ENCODE assay signal across 9 cellular contexts in the genomic region with DNA sequence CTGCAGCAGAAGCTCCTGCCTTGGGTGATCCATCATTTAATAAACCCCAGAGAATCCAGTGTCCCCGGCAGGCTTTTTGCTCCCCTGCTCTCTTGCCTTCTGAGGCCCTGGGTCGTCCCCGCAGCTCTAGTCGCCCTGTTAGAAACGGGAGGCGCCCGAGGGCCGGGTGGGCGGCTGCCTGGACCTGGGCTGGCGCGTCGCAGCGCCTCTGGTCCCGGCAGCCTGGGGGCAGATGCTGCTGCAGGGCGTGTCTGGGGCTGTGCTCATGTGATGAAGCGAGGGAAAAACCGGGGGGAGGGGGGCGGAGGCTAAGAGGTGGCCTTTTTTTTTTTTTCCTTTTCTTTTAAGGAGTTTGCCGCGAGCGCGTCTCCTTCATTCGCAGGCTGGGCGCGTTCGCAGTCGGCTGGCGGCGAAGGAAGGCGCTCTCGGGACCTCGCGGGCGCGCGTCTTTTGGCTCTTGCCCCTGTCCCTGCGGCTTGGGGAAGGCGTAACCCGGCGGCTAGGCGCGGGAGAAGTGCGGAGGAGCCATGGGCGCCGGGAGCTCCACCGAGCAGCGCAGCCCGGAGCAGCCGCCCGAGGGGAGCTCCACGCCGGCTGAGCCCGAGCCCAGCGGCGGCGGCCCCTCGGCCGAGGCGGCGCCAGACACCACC. TPM values are rescaled to one million over a fixed set of nuclear protein-coding genes. Genes with fewer than 3 reads are reported as not detected.
DNase-seq lines count a peak whose midpoint lies in the region; ATAC-seq and TF ChIP-seq lines count a peak whose summit lies in the region.
"Had no signal": no experiment of that assay in that cellular context is flagged by ENCODE, and none has a peak within 500 bp of the region (broad histone marks: within the 10 kb centered on the region; RNA-seq: fewer than 3 reads in every experiment).

No MANE protein-coding gene starts in this region.

- H3K4me3 Mint-ChIP-seq in activated naive CD8-positive, alpha-beta T cell treated with anti-CD3 and anti-CD28 coated beads, Interleukin-2, amount 50 U/mL, for 24 hours = peak overlapping the region; percentile 75

- peaks cover 68% of the 10 kb centered on the region for H3K27me3 Mint-ChIP-seq in activated naive CD8-positive, alpha-beta T cell treated with anti-CD3 and anti-CD28 coated beads, Interleukin-2, amount 50 U/mL, for 24 hours

- H3K4me1 Mint-ChIP-seq in activated naive CD8-positive, alpha-beta T cell treated with anti-CD3 and anti-CD28 coated beads, Interleukin-2, amount 50 U/mL, for 24 hours = peaks cover 14% of the 10 kb centered on the region

- H3K4me3 ChIP-seq in osteoblast (ENCODE audit: insufficient read depth, low read length) (peak overlapping the region; percentile 77), vagina (peak overlapping the region; percentile 77 to 90)

- H3K79me2 ChIP-seq in osteoblast (ENCODE audit: insufficient read depth, low read length) = peaks cover 7% of the 10 kb centered on the region

- no peaks in the 10 kb centered on the region for H3K9me3 ChIP-seq in osteoblast (ENCODE audit: low read depth, low read length)
- no peaks in the 10 kb centered on the region for H3K9me3 ChIP-seq in vagina

- H3K27ac Mint-ChIP-seq in activated naive CD8-positive, alpha-beta T cell treated with anti-CD3 and anti-CD28 coated beads, Interleukin-2, amount 50 U/mL, for 24 hours = no peak overlapping the region

- H3K4me2 ChIP-seq in osteoblast (ENCODE audit: insufficient read depth, low read length) = peak overlapping the region; percentile 85

- H2AFZ ChIP-seq in osteoblast (ENCODE audit: low read length) = peak overlapping the region; percentile 74

- TF ChIP-seq POLR2A in vagina (IDR thresholded peaks at IDR 0.05) = peak in 1 of 2 donors; percentile 61

- H3K36me3 ChIP-seq in osteoblast (ENCODE audit: insufficient read depth, low read length) = no peaks in the 10 kb centered on the region
- H3K36me3 ChIP-seq in vagina = no peaks in the 10 kb centered on the region

- H3K4me1 ChIP-seq in osteoblast (ENCODE audit: insufficient read depth, low read length) = no peaks in the 10 kb centered on the region
- H3K4me1 ChIP-seq in vagina = peaks cover 4% of the 10 kb centered on the region

- intact Hi-C loops in Right ventricle myocardium superior (cut with DNase I) (loop anchor here (5.0 kb wide), 1 partner anchor 82 kb away; no protein-coding TSS in a partner anchor), vagina (cut with DNase I) (loop anchor here (5.0 kb wide), 2 partner anchors 87 to 173 kb away; no protein-coding TSS in a partner anchor)

- no peak overlapping the region for H3K27ac ChIP-seq in osteoblast (ENCODE audit: low read depth, low read length)
- peak overlapping the region; percentile 93 for H3K27ac ChIP-seq in vagina
- H3K27ac ChIP-seq: 22Rv1 had no signal

- H3K27me3 ChIP-seq in osteoblast (ENCODE audit: insufficient read depth, low read length) = no peaks in the 10 kb centered on the region
- no peaks in the 10 kb centered on the region for H3K27me3 ChIP-seq in vagina

- no peaks in the 10 kb centered on the region for H3K9me3 Mint-ChIP-seq in activated naive CD8-positive, alpha-beta T cell treated with anti-CD3 and anti-CD28 coated beads, Interleukin-2, amount 50 U/mL, for 24 hours

- ATAC-seq in activated naive CD8-positive, alpha-beta T cell treated with anti-CD3 and anti-CD28 coated beads, Interleukin-2, amount 50 U/mL, for 24 hours = peak; percentile 76
- peak; percentile 90 for ATAC-seq in Right ventricle myocardium superior (ENCODE audit: poor library complexity)
- ATAC-seq in GM21737 (IDR thresholded peaks at IDR 0.05; ENCODE audit: unreplicated experiment) = no peak

- no peaks in the 10 kb centered on the region for H3K36me3 Mint-ChIP-seq in activated naive CD8-positive, alpha-beta T cell treated with anti-CD3 and anti-CD28 coated beads, Interleukin-2, amount 50 U/mL, for 24 hours (ENCODE audit: low read depth)

- H4K20me1 ChIP-seq in osteoblast (ENCODE audit: insufficient read depth, low read length) = no peaks in the 10 kb centered on the region

- DNase-seq in DMS53 (lab: John Stamatoyannopoulos, UW) (peak; percentile 28), DMS53 treated with DMSO at 0.1 percent for 48 hours (lab: John Stamatoyannopoulos, UW; ENCODE audit: unreplicated experiment) (no peak), NCI-H2227 treated with DMSO at 0.1 percent for 48 hours (lab: John Stamatoyannopoulos, UW) (peak; percentile 73), Right ventricle myocardium superior (peak; percentile 88), osteoblast (ENCODE audit: insufficient read length, low spot score, missing footprints) (peak; percentile 93), vagina (ENCODE audit: extremely low spot score in 2 of 2) (no peak)
- peak; percentile 48 for DNase-seq in activated naive CD8-positive, alpha-beta T cell treated with anti-CD3 and anti-CD28 coated beads, Interleukin-2, amount 50 U/mL, for 24 hours

- TF ChIP-seq CTCF in osteoblast (IDR thresholded peaks at IDR 0.05; ENCODE audit: extremely low read depth, low read depth, low read length) (no peak), vagina (IDR thresholded peaks at IDR 0.05) (no peak)

RNA-seq across cellular contexts. Expression of a gene that starts 0.4 kb away (rescaled TPM):
- total RNA-seq in Right ventricle myocardium superior (13.9 TPM), osteoblast (67.3 and 70.1 TPM in 2 replicates), vagina (88.1 TPM)

Comparison
In these comparisons a context has a peak if more than half of its experiments do, and no peak if none do; other contexts are left out.
1. DNase-seq: peak in DMS53 (single experiment), NCI-H2227 treated with DMSO at 0.1 percent for 48 hours (single experiment), activated naive CD8-positive, alpha-beta T cell treated with anti-CD3 and anti-CD28 coated beads, Interleukin-2, amount 50 U/mL, for 24 hours (single experiment), Right ventricle myocardium superior (single experiment) and osteoblast (single experiment); none in DMS53 treated with DMSO at 0.1 percent for 48 hours (single experiment) and vagina (0 of 2).